ENCODE assay signal across 19 cellular contexts in genomic region chr1:161952603-161953172, GRCh38.
DNase-seq lines count a peak whose midpoint lies in the region; ATAC-seq and TF ChIP-seq lines count a peak whose summit lies in the region.
"Had no signal": no experiment of that assay in that cellular context is flagged by ENCODE, and none has a peak within 500 bp of the region (broad histone marks: within the 10 kb centered on the region; RNA-seq: fewer than 3 reads in every experiment).

No MANE protein-coding gene starts in this region.

- no peak overlapping the region for H3K4me3 ChIP-seq in suprapubic skin
- H3K4me3 ChIP-seq in osteoblast (ENCODE audit: insufficient read depth, low read length): no peak overlapping the region
- no peak overlapping the region for H3K4me3 ChIP-seq in CD8-positive, alpha-beta memory T cell (ENCODE audit: low read length)

- H3K4me1 ChIP-seq in suprapubic skin (peaks cover 38% of the 10 kb centered on the region), osteoblast (ENCODE audit: insufficient read depth, low read length) (peaks cover 21% of the 10 kb centered on the region)
- peaks cover 35% of the 10 kb centered on the region for H3K4me1 ChIP-seq in CD8-positive, alpha-beta memory T cell (ENCODE audit: insufficient read depth, low read length)

- TF ChIP-seq POLR2A in suprapubic skin (IDR thresholded peaks at IDR 0.05): no peak

- TF ChIP-seq CTCF in chondrocyte (IDR thresholded peaks at IDR 0.05) (no peak), suprapubic skin (IDR thresholded peaks at IDR 0.05) (no peak), osteoblast (IDR thresholded peaks at IDR 0.05; ENCODE audit: extremely low read depth, low read depth, low read length) (no peak)

- no peak overlapping the region for H2AFZ ChIP-seq in osteoblast (ENCODE audit: low read length)

- no peaks in the 10 kb centered on the region for H4K20me1 ChIP-seq in osteoblast (ENCODE audit: insufficient read depth, low read length)

- POLR2A ChIA-PET in CD8-positive, alpha-beta memory T cell (lab: Charles Lee): no interaction called here

- no peak overlapping the region for H3K4me2 ChIP-seq in osteoblast (ENCODE audit: insufficient read depth, low read length)

- H3K4me1 Mint-ChIP-seq in chondrocyte (ENCODE audit: low read depth): peaks cover 73% of the 10 kb centered on the region
- H3K4me1 Mint-ChIP-seq in stimulated activated naive B cell treated with anti-CD40 and anti-IgM and Interleukin-4, amounts not matched to agents 10 μg/mL and 1 μg/mL and 100 μg/mL, for 72 hours: peaks cover 3 to 4% of the 10 kb centered on the region in 2 donors
- H3K4me1 Mint-ChIP-seq in CD8-positive, alpha-beta memory T cell: peaks cover 18 to 34% (median 21%) of the 10 kb centered on the region in 3 donors

- H3K79me2 ChIP-seq in osteoblast (ENCODE audit: insufficient read depth, low read length): no peaks in the 10 kb centered on the region

- H3K27ac Mint-ChIP-seq in chondrocyte (ENCODE audit: unreplicated experiment): peak overlapping the region; percentile 57
- H3K27ac Mint-ChIP-seq in stimulated activated naive B cell treated with anti-CD40 and anti-IgM and Interleukin-4, amounts not matched to agents 10 μg/mL and 1 μg/mL and 100 μg/mL, for 72 hours: no peak overlapping the region
- H3K27ac Mint-ChIP-seq in CD8-positive, alpha-beta memory T cell: no peak overlapping the region

- H3K36me3 ChIP-seq in suprapubic skin (no peaks in the 10 kb centered on the region), osteoblast (ENCODE audit: insufficient read depth, low read length) (no peaks in the 10 kb centered on the region)
- H3K36me3 ChIP-seq in CD8-positive, alpha-beta memory T cell (ENCODE audit: insufficient read depth, low read length): no peaks in the 10 kb centered on the region

- peak overlapping the region; percentile 9 for H3K27ac ChIP-seq in suprapubic skin
- no peak overlapping the region for H3K27ac ChIP-seq in osteoblast (ENCODE audit: low read depth, low read length)
- H3K27ac ChIP-seq in CD8-positive, alpha-beta memory T cell (ENCODE audit: low read depth, low read length): no peak overlapping the region
- H3K27ac ChIP-seq: 22Rv1 had no signal

- no peak for TF ChIP-seq EP300 in suprapubic skin (IDR thresholded peaks at IDR 0.05)

- H3K9me3 ChIP-seq in suprapubic skin: no peaks in the 10 kb centered on the region
- no peaks in the 10 kb centered on the region for H3K9me3 ChIP-seq in osteoblast (ENCODE audit: low read depth, low read length)
- H3K9me3 ChIP-seq in CD8-positive, alpha-beta memory T cell (ENCODE audit: low read length): no peaks in the 10 kb centered on the region

- H3K27me3 ChIP-seq in suprapubic skin (no peaks in the 10 kb centered on the region), osteoblast (ENCODE audit: insufficient read depth, low read length) (no peaks in the 10 kb centered on the region)
- H3K27me3 ChIP-seq in CD8-positive, alpha-beta memory T cell (ENCODE audit: insufficient read depth, low read length, poor library complexity, severe bottlenecking): no peaks in the 10 kb centered on the region

- CTCF ChIA-PET in CD8-positive, alpha-beta memory T cell (lab: Charles Lee): no interaction called here

- 80% methylated on average over 3 of the region's 3 CpGs for WGBS in suprapubic skin

- H3K27me3 Mint-ChIP-seq in chondrocyte (ENCODE audit: low read depth): no peaks in the 10 kb centered on the region
- H3K27me3 Mint-ChIP-seq in stimulated activated naive B cell treated with anti-CD40 and anti-IgM and Interleukin-4, amounts not matched to agents 10 μg/mL and 1 μg/mL and 100 μg/mL, for 72 hours: no peaks in the 10 kb centered on the region
- H3K27me3 Mint-ChIP-seq in CD8-positive, alpha-beta memory T cell: no peaks in the 10 kb centered on the region
- H3K27me3 Mint-ChIP-seq: IgD-negative memory B cell had no signal

- DNase-seq in DMS53 (lab: John Stamatoyannopoulos, UW) (peak; percentile 23), DMS53 treated with DMSO at 0.1 percent for 48 hours (lab: John Stamatoyannopoulos, UW; ENCODE audit: unreplicated experiment) (no peak), OCI-M1 (lab: John Stamatoyannopoulos, UW) (peak; percentile 41), chondrocyte (ENCODE audit: low spot score) (no peak), suprapubic skin (ENCODE audit: low spot score in 2 of 2) (no peak), osteoblast (ENCODE audit: insufficient read length, low spot score, missing footprints) (no peak)
- DNase-seq in stimulated activated naive B cell treated with anti-CD40 and anti-IgM and Interleukin-4, amounts not matched to agents 10 μg/mL and 1 μg/mL and 100 μg/mL, for 72 hours: no peak
- DNase-seq in CD8-positive, alpha-beta memory T cell: no peak
- DNase-seq: CD8-positive, alpha-beta T cell; EL; HCEC 1CT; NCI-H1436 treated with DMSO at 0.1 percent for 48 hours; NCI-H2029 treated with DMSO at 0.1 percent for 48 hours; NCI-H2171 treated with DMSO at 0.1 percent for 48 hours; NCI-H446 treated with DMSO at 0.1 percent for 48 hours; NCI-H748 treated with DMSO at 0.1 percent for 48 hours had no signal

- ATAC-seq in stimulated activated naive B cell treated with anti-CD40 and anti-IgM and Interleukin-4, amounts not matched to agents 10 μg/mL and 1 μg/mL and 100 μg/mL, for 72 hours (replicated peaks): no peak
- ATAC-seq: CD8-positive, alpha-beta T cell; Panc1 had no signal

- H3K9me3 Mint-ChIP-seq in chondrocyte (ENCODE audit: low read depth): peaks cover 4% of the 10 kb centered on the region
- H3K9me3 Mint-ChIP-seq in stimulated activated naive B cell treated with anti-CD40 and anti-IgM and Interleukin-4, amounts not matched to agents 10 μg/mL and 1 μg/mL and 100 μg/mL, for 72 hours: no peaks in the 10 kb centered on the region
- no peaks in the 10 kb centered on the region for H3K9me3 Mint-ChIP-seq in CD8-positive, alpha-beta memory T cell
- H3K9me3 Mint-ChIP-seq: CD8-positive, alpha-beta T cell; IgD-negative memory B cell had no signal

- H3K4me3 Mint-ChIP-seq in chondrocyte (ENCODE audit: unreplicated experiment): no peak overlapping the region
- no peak overlapping the region for H3K4me3 Mint-ChIP-seq in stimulated activated naive B cell treated with anti-CD40 and anti-IgM and Interleukin-4, amounts not matched to agents 10 μg/mL and 1 μg/mL and 100 μg/mL, for 72 hours
- H3K4me3 Mint-ChIP-seq in CD8-positive, alpha-beta memory T cell: no peak overlapping the region
- H3K4me3 Mint-ChIP-seq: CD8-positive, alpha-beta T cell had no signal

- H3K36me3 Mint-ChIP-seq in chondrocyte (ENCODE audit: low read depth): no peaks in the 10 kb centered on the region
- peaks cover 25 to 33% of the 10 kb centered on the region in 2 donors for H3K36me3 Mint-ChIP-seq in stimulated activated naive B cell treated with anti-CD40 and anti-IgM and Interleukin-4, amounts not matched to agents 10 μg/mL and 1 μg/mL and 100 μg/mL, for 72 hours
- peaks cover 0 to 14% (median 4%) of the 10 kb centered on the region in 3 donors for H3K36me3 Mint-ChIP-seq in CD8-positive, alpha-beta memory T cell

Comparison
In these comparisons a context has a peak if more than half of its experiments do, and no peak if none do; other contexts are left out.
1. DNase-seq: peak in DMS53 (single experiment) and OCI-M1 (single experiment); none in DMS53 treated with DMSO at 0.1 percent for 48 hours (single experiment), chondrocyte (single experiment), suprapubic skin (0 of 2), osteoblast (single experiment), stimulated activated naive B cell treated with anti-CD40 and anti-IgM and Interleukin-4, amounts not matched to agents 10 μg/mL and 1 μg/mL and 100 μg/mL, for 72 hours (single experiment) and CD8-positive, alpha-beta memory T cell (0 of 5).